In the genomic region with DNA sequence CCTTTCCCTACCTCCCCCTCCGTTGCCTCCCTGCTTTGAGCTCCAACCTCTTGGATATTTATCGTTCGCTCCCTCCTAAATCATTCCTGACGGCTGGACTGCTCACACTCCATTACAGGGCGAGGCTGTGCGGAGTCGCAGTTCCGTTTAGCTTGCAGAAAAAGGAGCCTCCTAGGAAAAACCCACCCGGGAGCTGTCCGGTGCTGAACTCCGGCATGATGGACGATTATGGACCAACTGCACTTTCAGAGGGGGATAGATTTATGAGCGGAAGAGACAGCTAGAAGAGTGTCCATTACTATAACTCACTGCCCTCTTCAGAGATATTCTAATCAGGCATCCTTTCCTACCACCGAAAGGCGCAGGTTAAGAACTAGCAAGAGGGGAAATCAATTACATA, we compare ENCODE assay signal across 13 cellular contexts.
A peak's percentile ranks its signal among the peaks of the same experiment; 100 is the strongest.
DNase-seq lines count a peak whose midpoint lies in the region; ATAC-seq, FAIRE-seq and TF ChIP-seq lines count a peak whose summit lies in the region.
"Had no signal": no experiment of that assay in that cellular context is flagged by ENCODE, and none has a peak within 500 bp of the region (broad histone marks: within the 10 kb centered on the region; RNA-seq: fewer than 3 reads in every experiment).

No MANE protein-coding gene starts in this region.

- no peak overlapping the region for H3K4me2 ChIP-seq in GM12878 (ENCODE audit: control insufficient read depth, insufficient read depth)

- H3K79me2 ChIP-seq in GM12878 (ENCODE audit: control insufficient read depth, insufficient read depth, low read length): no peaks in the 10 kb centered on the region

- TF ChIP-seq CTCF in GM12878 (IDR thresholded peaks at IDR 0.05 in 2 of 3, conservative IDR thresholded peaks at IDR 0.05 in 1 of 3; ENCODE audit: control insufficient read depth in 2 of 3, extremely low read depth in 1 of 3, insufficient read depth in 1 of 3, low read depth in 3 of 3, low read length in 3 of 3): no peak
- no peak for TF ChIP-seq CTCF in liver (IDR thresholded peaks at IDR 0.05; ENCODE audit: low read depth, low read length, missing input control)

- CTCF ChIA-PET in GM12878 (lab: Yijun Ruan, JAX): no interaction called here

- no peaks in the 10 kb centered on the region for H4K20me1 ChIP-seq in GM12878 (ENCODE audit: control insufficient read depth, insufficient read depth)

- no peak for ATAC-seq in GM12878
- ATAC-seq: effector memory CD8-positive, alpha-beta T cell; left colon had no signal

- TF ChIP-seq RAD21 in GM12878 (IDR thresholded peaks at IDR 0.05; ENCODE audit: insufficient read depth, low read depth, low read length): no peak
- no peak for TF ChIP-seq RAD21 in liver (IDR thresholded peaks at IDR 0.05)

- no TSS peak for BruUV-seq in GM12878 (replicated peaks; lab: Mats Ljungman, UMichigan)

- RAD21 ChIA-PET in GM12878 (lab: Charles Lee; ENCODE audit: unreplicated experiment): no interaction called here

- in situ Hi-C loops in GM12878 (cut with MboI): no loop called here

- H3K27me3 ChIP-seq in GM12878 (replicated peaks in 1 of 2; ENCODE audit: control insufficient read depth in 2 of 2, insufficient read depth in 2 of 2, low read length in 1 of 2) (peaks cover 0 to 2% of the 10 kb centered on the region in 2 experiments; a peak in 1 of 4 replicates), liver (ENCODE audit: control insufficient read depth in 4 of 4, insufficient read depth in 4 of 4, low read length in 3 of 4) (peaks cover 0 to 5% (median 0%) of the 10 kb centered on the region in 4 donors)

- TF ChIP-seq POLR2A in GM12878 (IDR thresholded peaks at IDR 0.05; ENCODE audit: low read depth, low read length) (no peak), GM12892 (IDR thresholded peaks at IDR 0.05; ENCODE audit: low read depth, low read length) (no peak)

- H3K4me3 ChIP-seq in GM12878 (no peak overlapping the region), liver (ENCODE audit: low read depth in 1 of 3, low read length in 3 of 3) (no peak overlapping the region)

- POLR2A ChIA-PET in GM12878 (lab: Charles Lee): no interaction called here

- DNase-seq in AG20443 (ENCODE audit: low spot score): peak; percentile 46
- DNase-seq in HTR-8/SVneo (ENCODE audit: insufficient read length, low spot score): peak; percentile 26
- no peak for DNase-seq in GM12878 (ENCODE audit: low read depth, low spot score)
- no peak for DNase-seq in GM12892 (ENCODE audit: insufficient read length)
- no peak for DNase-seq in DMS53 (lab: John Stamatoyannopoulos, UW)
- DNase-seq in activated CD8-positive, alpha-beta memory T cell treated with anti-CD3 and anti-CD28 coated beads for 24 hours: no peak
- DNase-seq in NCI-H748 (lab: John Stamatoyannopoulos, UW; ENCODE audit: unreplicated experiment): no peak
- DNase-seq: activated CD4-positive, CD25-positive, alpha-beta regulatory T cell treated with anti-CD3 and anti-CD28 coated beads, Interleukin-2, amount 50 U/mL, for 72 hours; C1 segment of cervical spinal cord; effector memory CD8-positive, alpha-beta T cell; left colon; NCI-H2081 had no signal

- no peaks in the 10 kb centered on the region; the same call in 1 of the 2 replicates for H3K4me1 ChIP-seq in GM12878 (ENCODE audit: control insufficient read depth, insufficient read depth, low read length)
- H3K4me1 ChIP-seq in liver (ENCODE audit: control insufficient read depth in 4 of 4, insufficient read depth in 4 of 4, low read length in 3 of 4): no peaks in the 10 kb centered on the region

- no peak for FAIRE-seq in HTR-8/SVneo (lab: Jason Lieb, UNC)
- FAIRE-seq in GM12878 (lab: Jason Lieb, UNC): no peak
- FAIRE-seq in GM12892 (lab: Jason Lieb, UNC): no peak

- intact Hi-C loops in GM12878 (cut with micrococcal nuclease; ENCODE audit: unreplicated experiment): no loop called here

- no peaks in the 10 kb centered on the region for H3K9me3 ChIP-seq in GM12878 (replicated peaks; ENCODE audit: control insufficient read depth, insufficient read depth, low read length)
- H3K9me3 ChIP-seq in liver (ENCODE audit: control insufficient read depth in 4 of 4, low read length in 3 of 4): no peaks in the 10 kb centered on the region

- H2AFZ ChIP-seq in GM12878 (ENCODE audit: control insufficient read depth, low read depth, low read length): no peak overlapping the region

- SMC1A ChIA-PET in GM12878 (lab: Charles Lee; ENCODE audit: uncharacterized antibody, unreplicated experiment): no interaction called here

- no peak for TF ChIP-seq EP300 in GM12878 (IDR thresholded peaks at IDR 0.05; ENCODE audit: borderline replicate concordance in 1 of 2, control insufficient read depth in 1 of 2, low read depth in 2 of 2, low read length in 2 of 2)

- H3K36me3 ChIP-seq in GM12878 (ENCODE audit: control insufficient read depth in 2 of 2, insufficient read depth in 2 of 2, low read length in 1 of 2): no peaks in the 10 kb centered on the region
- no peaks in the 10 kb centered on the region for H3K36me3 ChIP-seq in liver (ENCODE audit: control insufficient read depth in 4 of 4, insufficient read depth in 3 of 4, low read depth in 1 of 4, low read length in 3 of 4)

- 33% methylated on average over 15 of the region's 15 CpGs for WGBS in GM12878 (ENCODE audit: insufficient coverage, insufficient replicate concordance, low lambda C conversion rate, missing lambda C conversion rate)
- 25% methylated on average over 15 of the region's 15 CpGs for WGBS in liver

- no peak overlapping the region for H3K27ac ChIP-seq in GM12878 (ENCODE audit: control insufficient read depth, insufficient read depth)
- no peak overlapping the region for H3K27ac ChIP-seq in liver (ENCODE audit: low read depth in 1 of 2, low read length in 2 of 2)

- no peak overlapping the region for H3K9ac ChIP-seq in GM12878 (ENCODE audit: control insufficient read depth, insufficient read depth, low read length)
- no peak overlapping the region for H3K9ac ChIP-seq in liver (ENCODE audit: low read depth in 1 of 2, low read length in 2 of 2)

TF ChIP-seq in GM12878, 131 proteins besides CTCF, POLR2A, EP300 and RAD21 (continues in another document):
- TF ChIP-seq, protein P1, sequence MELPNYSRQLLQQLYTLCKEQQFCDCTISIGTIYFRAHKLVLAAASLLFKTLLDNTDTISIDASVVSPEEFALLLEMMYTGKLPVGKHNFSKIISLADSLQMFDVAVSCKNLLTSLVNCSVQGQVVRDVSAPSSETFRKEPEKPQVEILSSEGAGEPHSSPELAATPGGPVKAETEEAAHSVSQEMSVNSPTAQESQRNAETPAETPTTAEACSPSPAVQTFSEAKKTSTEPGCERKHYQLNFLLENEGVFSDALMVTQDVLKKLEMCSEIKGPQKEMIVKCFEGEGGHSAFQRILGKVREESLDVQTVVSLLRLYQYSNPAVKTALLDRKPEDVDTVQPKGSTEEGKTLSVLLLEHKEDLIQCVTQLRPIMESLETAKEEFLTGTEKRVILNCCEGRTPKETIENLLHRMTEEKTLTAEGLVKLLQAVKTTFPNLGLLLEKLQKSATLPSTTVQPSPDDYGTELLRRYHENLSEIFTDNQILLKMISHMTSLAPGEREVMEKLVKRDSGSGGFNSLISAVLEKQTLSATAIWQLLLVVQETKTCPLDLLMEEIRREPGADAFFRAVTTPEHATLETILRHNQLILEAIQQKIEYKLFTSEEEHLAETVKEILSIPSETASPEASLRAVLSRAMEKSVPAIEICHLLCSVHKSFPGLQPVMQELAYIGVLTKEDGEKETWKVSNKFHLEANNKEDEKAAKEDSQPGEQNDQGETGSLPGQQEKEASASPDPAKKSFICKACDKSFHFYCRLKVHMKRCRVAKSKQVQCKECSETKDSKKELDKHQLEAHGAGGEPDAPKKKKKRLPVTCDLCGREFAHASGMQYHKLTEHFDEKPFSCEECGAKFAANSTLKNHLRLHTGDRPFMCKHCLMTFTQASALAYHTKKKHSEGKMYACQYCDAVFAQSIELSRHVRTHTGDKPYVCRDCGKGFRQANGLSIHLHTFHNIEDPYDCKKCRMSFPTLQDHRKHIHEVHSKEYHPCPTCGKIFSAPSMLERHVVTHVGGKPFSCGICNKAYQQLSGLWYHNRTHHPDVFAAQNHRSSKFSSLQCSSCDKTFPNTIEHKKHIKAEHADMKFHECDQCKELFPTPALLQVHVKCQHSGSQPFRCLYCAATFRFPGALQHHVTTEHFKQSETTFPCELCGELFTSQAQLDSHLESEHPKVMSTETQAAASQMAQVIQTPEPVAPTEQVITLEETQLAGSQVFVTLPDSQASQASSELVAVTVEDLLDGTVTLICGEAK (IDR thresholded peaks at IDR 0.05; ENCODE audit: borderline replicate concordance): no peak
- TF ChIP-seq BCL11A (IDR thresholded peaks at IDR 0.05; ENCODE audit: low read depth, low read length) (no peak), HCFC1 (IDR thresholded peaks at IDR 0.05; ENCODE audit: low read length) (no peak)

TF ChIP-seq in liver, 16 proteins besides CTCF, POLR2A, EP300 and RAD21:
- TF ChIP-seq REST (IDR thresholded peaks at IDR 0.05): peak; percentile 97
- no peak for TF ChIP-seq HNF4A (conservative IDR thresholded peaks at IDR 0.05)

Comparison
In these comparisons a context has a peak if more than half of its experiments do, and no peak if none do; other contexts are left out.
1. DNase-seq: peak in AG20443 (single experiment) and HTR-8/SVneo (single experiment); none in GM12878 (single experiment), GM12892 (single experiment), DMS53 (single experiment), activated CD8-positive, alpha-beta memory T cell treated with anti-CD3 and anti-CD28 coated beads for 24 hours (single experiment) and NCI-H748 (single experiment).